Comparison of ENCODE assay signal across 8 cellular contexts in the genomic region with DNA sequence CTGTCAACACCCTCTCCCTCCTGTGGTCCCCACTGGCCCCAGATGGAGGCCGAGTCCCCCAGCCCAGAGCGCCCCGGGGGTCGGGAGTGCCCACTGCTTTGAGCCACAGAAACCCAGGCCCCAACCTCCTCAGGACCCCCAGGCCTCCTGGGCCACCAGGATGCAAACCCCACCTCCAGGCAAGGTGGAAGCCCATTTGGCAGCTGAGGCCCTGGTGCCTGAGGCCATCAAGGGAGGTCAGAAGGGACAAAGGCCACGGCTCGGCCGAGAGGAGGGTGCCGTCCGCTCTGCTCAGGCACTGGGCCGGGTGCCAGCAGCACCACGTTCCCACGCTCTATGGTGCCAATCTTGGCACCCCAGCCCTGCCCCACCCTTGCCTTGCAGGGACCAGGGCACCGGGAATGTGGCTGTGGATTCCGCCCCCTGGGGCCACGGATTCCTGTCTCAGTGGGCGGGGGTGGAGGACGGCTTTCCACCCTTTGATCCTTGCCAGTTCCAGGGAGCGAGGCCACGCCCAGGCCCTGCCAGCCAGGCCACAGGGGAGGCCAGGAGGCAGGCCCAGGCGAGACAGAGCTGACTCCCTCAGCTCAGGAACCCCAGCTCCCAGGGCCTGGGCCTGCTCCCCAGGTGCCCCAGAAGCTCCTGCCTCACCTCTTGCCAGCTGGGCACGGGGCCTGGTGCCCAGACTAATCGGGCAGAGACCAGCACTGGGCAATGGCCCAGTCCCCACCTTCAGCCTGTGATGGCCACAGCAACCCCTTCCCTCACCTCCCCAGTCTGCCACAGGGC. TPM values are rescaled to one million over a fixed set of nuclear protein-coding genes. Genes with fewer than 3 reads are reported as not detected.
DNase-seq lines count a peak whose midpoint lies in the region; ATAC-seq, FAIRE-seq and TF ChIP-seq lines count a peak whose summit lies in the region.

No MANE protein-coding gene starts in this region.

- no peaks in the 10 kb centered on the region for H4K20me1 ChIP-seq in keratinocyte (ENCODE audit: control insufficient read depth, extremely low read depth, insufficient read depth, low read length)

- no peak overlapping the region for H2AFZ ChIP-seq in keratinocyte (ENCODE audit: control insufficient read depth, low read length)

- CTCF ChIA-PET in activated B cell treated with CpG ODN at 0.5 μM for 24 hours (lab: Charles Lee), result interaction anchor here (1.4 to 2.9 kb wide), 3 partner anchors 16 to 259 kb away, joined by 4 to 12 read pairs (median 8); no protein-coding TSS in a partner anchor

- intact Hi-C loops in activated B cell treated with CpG ODN at 0.5 μM for 24 hours (cut with micrococcal nuclease), result loop anchor here (2.0 to 5.0 kb wide), 2 partner anchors 91 to 111 kb away; a partner anchor contains a TSS
- intact Hi-C loops in stomach (cut with DNase I; ENCODE audit: low total_unique reads), result no loop called here

- peaks cover 22% of the 10 kb centered on the region for H3K4me1 Mint-ChIP-seq in activated B cell treated with CpG ODN at 0.5 μM for 24 hours

- dilution Hi-C loops in keratinocyte (cut with MboI; ENCODE audit: extremely low pct_ligation_motif_present, low sequenced_read_pairs), result no loop called here

- H3K27me3 Mint-ChIP-seq in activated B cell treated with CpG ODN at 0.5 μM for 24 hours, result peaks cover 6% of the 10 kb centered on the region

- H3K4me3 Mint-ChIP-seq in activated B cell treated with CpG ODN at 0.5 μM for 24 hours, result no peak overlapping the region

- H3K4me1 ChIP-seq in keratinocyte (ENCODE audit: control insufficient read depth, extremely low read depth, insufficient read depth, low read length), result peaks cover 46% of the 10 kb centered on the region
- H3K4me1 ChIP-seq in stomach, result peaks cover 61 to 80% (median 74%) of the 10 kb centered on the region in 4 donors

- peak overlapping the region; percentile 82 for H3K4me2 ChIP-seq in keratinocyte (ENCODE audit: control insufficient read depth, extremely low read depth, insufficient read depth, low read depth, low read length)

- no peaks in the 10 kb centered on the region for H3K9me1 ChIP-seq in keratinocyte (ENCODE audit: control insufficient read depth, extremely low read depth, insufficient read depth, low read length)

- peak overlapping the region; percentile 50 for H3K27ac Mint-ChIP-seq in activated B cell treated with CpG ODN at 0.5 μM for 24 hours

- no peaks in the 10 kb centered on the region for H3K36me3 ChIP-seq in keratinocyte (ENCODE audit: control insufficient read depth in 2 of 2, extremely low read depth in 1 of 2, insufficient read depth in 2 of 2, low read length in 2 of 2)
- no peaks in the 10 kb centered on the region for H3K36me3 ChIP-seq in stomach

- TF ChIP-seq CTCF in activated B cell treated with CpG ODN at 0.5 μM for 24 hours (IDR thresholded peaks at IDR 0.05) (no peak), keratinocyte (optimal IDR thresholded peaks at IDR 0.05 in 1 of 3, IDR thresholded peaks at IDR 0.05 in 1 of 3, conservative IDR thresholded peaks at IDR 0.05 in 1 of 3; ENCODE audit: extremely low read depth in 1 of 3, insufficient read depth in 2 of 3, low read length in 3 of 3) (no peak), stomach (IDR thresholded peaks at IDR 0.05) (no peak)

- H3K9me3 ChIP-seq in keratinocyte (ENCODE audit: control insufficient read depth, low read depth, low read length) (no peaks in the 10 kb centered on the region), stomach (no peaks in the 10 kb centered on the region)

- DNase-seq in HT-29 (ENCODE audit: low spot score), result peak; percentile 84
- DNase-seq in activated B cell treated with CpG ODN at 0.5 μM for 24 hours, result peak; percentile 20
- peak; percentile 95 for DNase-seq in keratinocyte (ENCODE audit: low read depth, low spot score)
- DNase-seq in stomach, result peak; percentile 94
- DNase-seq in activated CD4-positive, CD25-positive, alpha-beta regulatory T cell (lab: John Stamatoyannopoulos, UW), result no peak
- no peak for DNase-seq in NCI-H1092 (lab: John Stamatoyannopoulos, UW)

- FAIRE-seq in keratinocyte (lab: Jason Lieb, UNC), result peak; percentile 89

- H3K79me2 ChIP-seq in keratinocyte (ENCODE audit: control insufficient read depth, insufficient read depth, low read length), result no peaks in the 10 kb centered on the region

- WGBS in stomach, 5 donors, result 22 to 46% (median 34%) methylated on average over 5 to 22 of the region's 22 CpGs

- no peaks in the 10 kb centered on the region for H3K27me3 ChIP-seq in keratinocyte (ENCODE audit: control insufficient read depth, extremely low read depth, insufficient read depth, low read length)
- H3K27me3 ChIP-seq in stomach, result peaks cover 0 to 38% (median 12%) of the 10 kb centered on the region in 3 donors

- TF ChIP-seq POLR2A in stomach (IDR thresholded peaks at IDR 0.05), result peak in 1 of 4 donors; percentile 46

- peak overlapping the region; percentile 68 for H3K9ac ChIP-seq in keratinocyte (ENCODE audit: control insufficient read depth, extremely low read depth, insufficient read depth, low read length)

- no peak for ATAC-seq in activated B cell treated with CpG ODN at 0.5 μM for 24 hours (ENCODE audit: low read depth)
- ATAC-seq in HG03460 (IDR thresholded peaks at IDR 0.05; ENCODE audit: unreplicated experiment), result no peak
- ATAC-seq in HG02973 (IDR thresholded peaks at IDR 0.05; ENCODE audit: unreplicated experiment), result no peak

- POLR2A ChIA-PET in activated B cell treated with CpG ODN at 0.5 μM for 24 hours (lab: Charles Lee), result interaction anchor here (0.8 to 3.4 kb wide), 2 partner anchors 22 to 27 kb away, joined by 3 to 17 read pairs; a partner anchor contains a TSS

- no peaks in the 10 kb centered on the region for H3K36me3 Mint-ChIP-seq in activated B cell treated with CpG ODN at 0.5 μM for 24 hours (ENCODE audit: low read depth)

- no peak for TF ChIP-seq EP300 in stomach (IDR thresholded peaks at IDR 0.05)

- H3K9me3 Mint-ChIP-seq in activated B cell treated with CpG ODN at 0.5 μM for 24 hours, result no peaks in the 10 kb centered on the region

- H3K4me3 ChIP-seq in keratinocyte (ENCODE audit: control insufficient read depth in 2 of 3, extremely low read depth in 1 of 3, insufficient read depth in 2 of 3, low read depth in 1 of 3, low read length in 3 of 3), result peak overlapping the region in 2 of 3 experiments; percentile 65 to 67
- peak overlapping the region in 1 of 4 donors; percentile 78 for H3K4me3 ChIP-seq in stomach

- H3K27ac ChIP-seq in keratinocyte (ENCODE audit: control insufficient read depth, insufficient read depth, low read length) (peak overlapping the region; percentile 74), stomach (peak overlapping the region; percentile 85 to 95 (median 92))

RNA-seq across cellular contexts. Expression of a gene that starts 26.3 kb away (rescaled TPM):
- total RNA-seq in HT-29 (2014; rRNA removed; shearing (Covaris generic)), result not detected in 2 replicates
- total RNA-seq in activated B cell treated with CpG ODN at 0.5 μM for 24 hours (43.4 and 48.5 TPM in 2 replicates), stomach (10 to 100 TPM in 1 of 5 donors, 1 to 10 TPM in 3, under 1 TPM in 1; under 0.01 to 11.1 (median 1.7) TPM)
- polyA plus RNA-seq in keratinocyte (not detected in 3 replicates), stomach (under 1 TPM; 0.38 to 0.81 (median 0.76) TPM)
- not detected for polyA plus RNA-seq in keratinocyte (2011; ENCODE audit: low read depth)
- polyA plus RNA-seq in keratinocyte (2011; cell fraction: cytosol; rRNA removed), result not detected in 2 replicates
- polyA plus RNA-seq in keratinocyte (2011; cell fraction: nucleus; rRNA removed), result not detected in 2 replicates
- polyA plus RNA-seq in keratinocyte (2012; ENCODE audit: low replicate concordance), result 0.39 and 1.2 TPM in 2 replicates
- not detected in 3 replicates for polyA minus RNA-seq in keratinocyte
- not detected for polyA minus RNA-seq in keratinocyte (2011; cell fraction: cytosol; rRNA and poly(A)+ RNA removed)
- polyA minus RNA-seq in keratinocyte (2011; cell fraction: nucleus; rRNA and poly(A)+ RNA removed), result not detected in 2 replicates

Comparison
In these comparisons a context has a peak if more than half of its experiments do, and no peak if none do; other contexts are left out.
1. DNase-seq: peak in HT-29 (single experiment), activated B cell treated with CpG ODN at 0.5 μM for 24 hours (single experiment), keratinocyte (single experiment) and stomach (single experiment); none in activated CD4-positive, CD25-positive, alpha-beta regulatory T cell (0 of 4) and NCI-H1092 (single experiment).